In genomic region chr15:82985688-82986441, GRCh38 we compare ENCODE assay signal across 1 cellular context.
TF ChIP-seq lines count a peak whose summit lies in the region.

RAMAC (plus strand) TSS chr15:82986210; CDS start chr15:82989019, 2,809 bp downstream.

TF ChIP-seq in HepG2, 621 proteins besides CTCF, POLR2A, EP300 and RAD21 (continued from another document):
- no peak for TF ChIP-seq ZNF512B (CRISPR knock-in tag; IDR thresholded peaks at IDR 0.05; ENCODE audit: borderline replicate concordance)
- peak; percentile 68; the same call in 1 of the 2 replicates for TF ChIP-seq ZNF329 (CRISPR knock-in tag; IDR thresholded peaks at IDR 0.05; ENCODE audit: low read depth)
TF ChIP-seq in HepG2: peak in this region for 311.
